ENCODE assay signal across 1 cellular context in genomic region chr17:28357061-28357900, GRCh38.
TF ChIP-seq lines count a peak whose summit lies in the region.

Gene POLDIP2, minus strand, starts transcription at chr17:28357527. Its CDS starts 79 bp downstream, at chr17:28357448.

TF ChIP-seq in HEK293, 187 proteins besides CTCF, POLR2A, EP300 and RAD21 (continued from another document):
- TF ChIP-seq ZBTB6 (tag by site-specific recombination; IDR thresholded peaks at IDR 0.05) (no peak), ZNF169 (tag by site-specific recombination; IDR thresholded peaks at IDR 0.05) (peak; percentile 65; the same call in 1 of the 2 replicates), REPIN1 (tag by site-specific recombination; IDR thresholded peaks at IDR 0.05; ENCODE audit: low read depth) (no peak), ZNF555 (tag by site-specific recombination; conservative IDR thresholded peaks at IDR 0.05) (no peak), ZNF580 (tag by site-specific recombination; IDR thresholded peaks at IDR 0.05) (peak; percentile 99), ZNF292 (tag by site-specific recombination; IDR thresholded peaks at IDR 0.05; ENCODE audit: borderline replicate concordance, low read depth) (no peak), ZNF624 (tag by site-specific recombination; IDR thresholded peaks at IDR 0.05) (no peak), ZNF639 (tag by site-specific recombination; IDR thresholded peaks at IDR 0.05) (peak; percentile 73; the same call in 1 of the 2 replicates), ZNF433 (tag by site-specific recombination; IDR thresholded peaks at IDR 0.05; ENCODE audit: low read depth) (no peak), ZNF792 (tag by site-specific recombination; IDR thresholded peaks at IDR 0.05) (no peak), ZNF248 (tag by site-specific recombination; IDR thresholded peaks at IDR 0.05) (no peak), ZIC2 (tag by site-specific recombination; IDR thresholded peaks at IDR 0.05) (no peak), ELK4 (IDR thresholded peaks at IDR 0.05; ENCODE audit: borderline replicate concordance, low read depth, low read length) (peak; percentile 82; the same call in 1 of the 2 replicates), SALL2 (tag by site-specific recombination; IDR thresholded peaks at IDR 0.05; ENCODE audit: borderline replicate concordance) (no peak), ZBTB21 (tag by site-specific recombination; IDR thresholded peaks at IDR 0.05) (peak; percentile 54; the same call in 1 of the 2 replicates), ZNF560 (tag by site-specific recombination; IDR thresholded peaks at IDR 0.05; ENCODE audit: borderline replicate concordance) (no peak), IKZF3 (tag by site-specific recombination; IDR thresholded peaks at IDR 0.05) (no peak), PBX3 (CRISPR knock-in tag; IDR thresholded peaks at IDR 0.05) (peak; percentile 53; the same call in 1 of the 2 replicates), KLF16 (tag by site-specific recombination; IDR thresholded peaks at IDR 0.05) (peak; percentile 64), ZNF837 (tag by site-specific recombination; IDR thresholded peaks at IDR 0.05) (no peak), ZNF521 (tag by site-specific recombination; IDR thresholded peaks at IDR 0.05) (no peak), ZNF707 (tag by site-specific recombination; IDR thresholded peaks at IDR 0.05) (no peak), KLF17 (tag by site-specific recombination; IDR thresholded peaks at IDR 0.05) (peak; percentile 73; the same call in 1 of the 2 replicates), ZFHX2 (tag by site-specific recombination; conservative IDR thresholded peaks at IDR 0.05) (no peak), ZNF350 (tag by site-specific recombination; IDR thresholded peaks at IDR 0.05) (0 out of 2 replicates have a peak, but pooled peaks have one; percentile 32), ZNF518A (tag by site-specific recombination; conservative IDR thresholded peaks at IDR 0.05; ENCODE audit: low read depth) (peak; percentile 98), KLF1 (tag by site-specific recombination; IDR thresholded peaks at IDR 0.05) (0 out of 2 replicates have a peak, but pooled peaks have one; percentile 45), REST (tag by site-specific recombination; IDR thresholded peaks at IDR 0.05) (no peak), ZNF621 (tag by site-specific recombination; IDR thresholded peaks at IDR 0.05) (no peak), ZSCAN30 (tag by site-specific recombination; IDR thresholded peaks at IDR 0.05) (peak; percentile 79; the same call in 1 of the 2 replicates)
TF ChIP-seq in HEK293: peak in this region for 62.
